Comparison of ENCODE assay signal across 11 cellular contexts in genomic region chr17:60102015-60102631, GRCh38. TPM values are rescaled to one million over a fixed set of nuclear protein-coding genes. Genes with fewer than 3 reads are reported as not detected.
DNase-seq lines count a peak whose midpoint lies in the region; ATAC-seq and TF ChIP-seq lines count a peak whose summit lies in the region.
"Not testable (repeated sequence)": the region's sequence is repeated elsewhere in the genome, so short reads cannot be mapped to it uniquely, and the experiment has no call there.
"Had no signal": no experiment of that assay in that cellular context is flagged by ENCODE, and none has a peak within 500 bp of the region (broad histone marks: within the 10 kb centered on the region; RNA-seq: fewer than 3 reads in every experiment).

No MANE protein-coding gene starts in this region.

- H2BK15ac ChIP-seq in mesenchymal stem cell (ENCODE audit: low read depth, poor library complexity, severe bottlenecking), result not testable (repeated sequence)

- H3K4me3 Mint-ChIP-seq in CD4-positive, CD25-positive, alpha-beta regulatory T cell, result peak overlapping the region in 3 of 4 donors; percentile 73 to 82 (median 79)
- peak overlapping the region; percentile 51 for H3K4me3 Mint-ChIP-seq in activated CD4-positive, alpha-beta T cell treated with anti-CD3 and anti-CD28 coated beads for 36 hours

- not testable (repeated sequence) for H3K79me2 ChIP-seq in fibroblast of lung (ENCODE audit: control insufficient read depth, insufficient read depth, low read length)

- not testable (repeated sequence) for H3K9me3 Mint-ChIP-seq in CD4-positive, CD25-positive, alpha-beta regulatory T cell; activated CD4-positive, alpha-beta T cell treated with anti-CD3 and anti-CD28 coated beads for 36 hours (ENCODE audit: low read depth)

- H3K4me1 ChIP-seq in CD4-positive, CD25-positive, alpha-beta regulatory T cell (ENCODE audit: control insufficient read depth, insufficient read depth, low read length, poor library complexity, severe bottlenecking); fibroblast of lung (ENCODE audit: control insufficient read depth, extremely low read depth, insufficient read depth, low read length); mesenchymal stem cell (ENCODE audit: control insufficient read depth, insufficient read depth, low read depth, low read length); stomach: not testable (repeated sequence)

- not testable (repeated sequence) for H3K27ac ChIP-seq in CD4-positive, CD25-positive, alpha-beta regulatory T cell (ENCODE audit: insufficient read depth, low read length, poor library complexity, severe bottlenecking); mesenchymal stem cell (ENCODE audit: low read length, poor library complexity, severe bottlenecking)
- H3K27ac ChIP-seq in fibroblast of lung (ENCODE audit: insufficient read depth, low read length) (peak overlapping the region; percentile 54), stomach (peak overlapping the region in 1 of 5 donors; percentile 35)

- not testable (repeated sequence) for H3K9ac ChIP-seq in fibroblast of lung (ENCODE audit: insufficient read depth, low read length)
- H3K9ac ChIP-seq in mesenchymal stem cell (ENCODE audit: low read length), result peak overlapping the region; percentile 58

- not testable (repeated sequence) for H3K4ac ChIP-seq in mesenchymal stem cell (ENCODE audit: low read depth in 1 of 2, low read length in 2 of 2)

- TF ChIP-seq POLR2A in stomach (IDR thresholded peaks at IDR 0.05), result not testable (repeated sequence)

- H3K23ac ChIP-seq in mesenchymal stem cell (ENCODE audit: low read length in 2 of 2), result not testable (repeated sequence)

- H3K27me3 ChIP-seq in CD4-positive, CD25-positive, alpha-beta regulatory T cell (ENCODE audit: control insufficient read depth, insufficient read depth, low read length), result peaks cover 22% of the 10 kb centered on the region
- H3K27me3 ChIP-seq in fibroblast of lung (ENCODE audit: control insufficient read depth, insufficient read depth, low read length); mesenchymal stem cell (ENCODE audit: control insufficient read depth in 1 of 2, insufficient read depth in 1 of 2, low read length in 2 of 2): not testable (repeated sequence)
- peaks cover 0 to 12% (median 3%) of the 10 kb centered on the region in 3 donors for H3K27me3 ChIP-seq in stomach

- POLR2A ChIA-PET in activated CD4-positive, alpha-beta T cell treated with anti-CD3 and anti-CD28 coated beads for 36 hours (lab: Charles Lee), result not testable (repeated sequence)

- H4K20me1 ChIP-seq in fibroblast of lung (ENCODE audit: control insufficient read depth, extremely low read depth, insufficient read depth, low read length), result not testable (repeated sequence)

- peaks cover 0 to 11% (median 8%) of the 10 kb centered on the region in 4 donors for H3K4me1 Mint-ChIP-seq in CD4-positive, CD25-positive, alpha-beta regulatory T cell
- H3K4me1 Mint-ChIP-seq in activated CD4-positive, alpha-beta T cell treated with anti-CD3 and anti-CD28 coated beads for 36 hours, result peaks cover 14% of the 10 kb centered on the region

- H2BK120ac ChIP-seq in mesenchymal stem cell (ENCODE audit: low read depth, low read length), result not testable (repeated sequence)

- not testable (repeated sequence) for TF ChIP-seq CTCF in fibroblast of lung (conservative IDR thresholded peaks at IDR 0.05 in 1 of 2, IDR thresholded peaks at IDR 0.05 in 1 of 2; ENCODE audit: low read depth in 1 of 2, low read length in 2 of 2); stomach (IDR thresholded peaks at IDR 0.05)

- CTCF ChIA-PET in activated CD4-positive, alpha-beta T cell treated with anti-CD3 and anti-CD28 coated beads for 36 hours (lab: Charles Lee), result interaction anchor here (0.6 kb wide), 2 partner anchors 344 to 1514 kb away, joined by 3 to 4 read pairs; no protein-coding TSS in a partner anchor

- not testable (repeated sequence) for H3K18ac ChIP-seq in mesenchymal stem cell (ENCODE audit: low read depth in 1 of 2, low read length in 2 of 2)

- H3K27ac Mint-ChIP-seq in CD4-positive, CD25-positive, alpha-beta regulatory T cell; activated CD4-positive, alpha-beta T cell treated with anti-CD3 and anti-CD28 coated beads for 36 hours: not testable (repeated sequence)

- not testable (repeated sequence) for H2BK5ac ChIP-seq in mesenchymal stem cell (ENCODE audit: low read depth, low read length, poor library complexity, severe bottlenecking)

- H3K36me3 ChIP-seq in CD4-positive, CD25-positive, alpha-beta regulatory T cell (ENCODE audit: control insufficient read depth, insufficient read depth, low read length); fibroblast of lung (ENCODE audit: control insufficient read depth, insufficient read depth, low read length); mesenchymal stem cell (ENCODE audit: control insufficient read depth in 1 of 2, insufficient read depth in 2 of 2, low read depth in 1 of 2, low read length in 2 of 2); stomach: not testable (repeated sequence)

- not testable (repeated sequence) for H3K14ac ChIP-seq in mesenchymal stem cell (ENCODE audit: low read length in 2 of 2)

- WGBS in mesenchymal stem cell, result 83% methylated on average over 11 of the region's 11 CpGs
- 35 to 51% (median 38%) methylated on average over 11 of the region's 11 CpGs for WGBS in stomach, 5 donors

- not testable (repeated sequence) for H4K8ac ChIP-seq in mesenchymal stem cell (ENCODE audit: low read length)

- H2AFZ ChIP-seq in fibroblast of lung (ENCODE audit: low read length), result peak overlapping the region; percentile 55
- not testable (repeated sequence) for H2AFZ ChIP-seq in mesenchymal stem cell (ENCODE audit: low read depth, low read length)

- not testable (repeated sequence) for H3K79me1 ChIP-seq in mesenchymal stem cell (replicated peaks; ENCODE audit: low read length, poor library complexity, severe bottlenecking)

- peak overlapping the region; percentile 37 for H3K4me3 ChIP-seq in CD4-positive, CD25-positive, alpha-beta regulatory T cell (ENCODE audit: low read depth, low read length)
- H3K4me3 ChIP-seq in fibroblast of lung (replicated peaks in 1 of 4; ENCODE audit: control extremely low read depth in 1 of 4, insufficient read depth in 1 of 4, low read depth in 3 of 4, low read length in 4 of 4), result peak overlapping the region in 2 of 4 experiments; percentile 27 to 31
- peak overlapping the region in 1 of 2 experiments; percentile 45 for H3K4me3 ChIP-seq in mesenchymal stem cell (ENCODE audit: insufficient read depth in 1 of 2, low read depth in 1 of 2, low read length in 2 of 2)
- H3K4me3 ChIP-seq in stomach, result peak overlapping the region; percentile 14 to 39 (median 31)

- intact Hi-C loops in activated CD4-positive, alpha-beta T cell treated with anti-CD3 and anti-CD28 coated beads for 36 hours (cut with DNase I, micrococcal nuclease), result loop anchor here in 1 of 2 experiments (10.0 kb wide), 1 partner anchor 333 kb away; no protein-coding TSS in a partner anchor
- intact Hi-C loops in stomach (cut with DNase I; ENCODE audit: low total_unique reads), result not testable (repeated sequence)

- H4K91ac ChIP-seq in mesenchymal stem cell (ENCODE audit: low read length), result not testable (repeated sequence)

- H3K4me2 ChIP-seq in fibroblast of lung (ENCODE audit: extremely low read depth, insufficient read depth, low read length), result peak overlapping the region; percentile 58
- not testable (repeated sequence) for H3K4me2 ChIP-seq in mesenchymal stem cell (ENCODE audit: low read length, poor library complexity, severe bottlenecking)

- peaks cover 67% of the 10 kb centered on the region for H3K27me3 Mint-ChIP-seq in CD4-positive, CD25-positive, alpha-beta regulatory T cell
- H3K27me3 Mint-ChIP-seq in activated CD4-positive, alpha-beta T cell treated with anti-CD3 and anti-CD28 coated beads for 36 hours, result peaks cover 21% of the 10 kb centered on the region

- ATAC-seq in CD4-positive, CD25-positive, alpha-beta regulatory T cell (ENCODE audit: low read depth in 2 of 2), result peak; percentile 20 to 44
- ATAC-seq in GM19452 (IDR thresholded peaks at IDR 0.05; ENCODE audit: unreplicated experiment), result peak; percentile 21
- ATAC-seq in activated CD4-positive, alpha-beta T cell treated with anti-CD3 and anti-CD28 coated beads for 36 hours, result not testable (repeated sequence)

- not testable (repeated sequence) for H2BK12ac ChIP-seq in mesenchymal stem cell (ENCODE audit: low read length in 2 of 2)

- H2AK5ac ChIP-seq in mesenchymal stem cell (ENCODE audit: low read length, severe bottlenecking), result not testable (repeated sequence)

- H3K9me3 ChIP-seq in CD4-positive, CD25-positive, alpha-beta regulatory T cell (ENCODE audit: control insufficient read depth in 2 of 2, low read length in 2 of 2); fibroblast of lung (ENCODE audit: control insufficient read depth, insufficient read depth, low read depth, low read length); mesenchymal stem cell (ENCODE audit: control insufficient read depth, low read length); stomach: not testable (repeated sequence)

- not testable (repeated sequence) for DNase-seq in CD4-positive, CD25-positive, alpha-beta regulatory T cell; activated CD4-positive, alpha-beta T cell treated with anti-CD3 and anti-CD28 coated beads for 36 hours; fibroblast of lung (ENCODE audit: low read depth in 2 of 2); mesenchymal stem cell; stomach
- DNase-seq in NCI-H2227 treated with DMSO at 0.1 percent for 48 hours (lab: John Stamatoyannopoulos, UW), result peak; percentile 12
- DNase-seq in amniotic epithelial cell (ENCODE audit: low read depth), result peak; percentile 27

- TF ChIP-seq EP300 in stomach (IDR thresholded peaks at IDR 0.05), result not testable (repeated sequence)

- not testable (repeated sequence) for H3K36me3 Mint-ChIP-seq in CD4-positive, CD25-positive, alpha-beta regulatory T cell; activated CD4-positive, alpha-beta T cell treated with anti-CD3 and anti-CD28 coated beads for 36 hours (ENCODE audit: low read depth)

RNA-seq across cellular contexts. Expression of gene HEATR6, which starts 23.4 kb away (rescaled TPM):
- 17.0 TPM for total RNA-seq in CD4-positive, CD25-positive, alpha-beta regulatory T cell
- 10 to 100 TPM in 2 of 4 donors, 1 to 10 TPM in 2; 7.8 to 12.3 (median 9.3) TPM for polyA plus RNA-seq in CD4-positive, CD25-positive, alpha-beta regulatory T cell
- 10 to 100 TPM; 25.4 to 26.8 TPM for total RNA-seq in activated CD4-positive, alpha-beta T cell treated with anti-CD3 and anti-CD28 coated beads for 36 hours
- total RNA-seq in fibroblast of lung (15.4 and 20.3 TPM in 2 replicates), stomach (10 to 100 TPM in 3 of 5 donors, 1 to 10 TPM in 2; 4.1 to 58.2 (median 11.7) TPM)
- polyA plus RNA-seq in fibroblast of lung (16.6 and 17.8 TPM in 2 replicates), stomach (1 to 10 TPM; 2.1 to 7.6 (median 2.7) TPM)
- 9.2 and 10.9 TPM in 2 replicates for polyA plus RNA-seq in fibroblast of lung (2012)
- 13.0 and 42.6 TPM in 2 replicates for polyA minus RNA-seq in fibroblast of lung (ENCODE audit: low replicate concordance)
- 9.4 TPM for polyA plus RNA-seq in mesenchymal stem cell (2013, experiment 1 of 2)
- 9.5 TPM for polyA plus RNA-seq in mesenchymal stem cell (2013, experiment 2 of 2)

RNA-seq across cellular contexts. Expression of gene CA4, which starts 47.6 kb away (rescaled TPM):
- total RNA-seq in CD4-positive, CD25-positive, alpha-beta regulatory T cell, result not detected
- not detected for polyA plus RNA-seq in CD4-positive, CD25-positive, alpha-beta regulatory T cell
- total RNA-seq in activated CD4-positive, alpha-beta T cell treated with anti-CD3 and anti-CD28 coated beads for 36 hours, result not detected
- total RNA-seq in fibroblast of lung (under 0.01 TPM in 1 of 2 replicates, not detected in the other), stomach (10 to 100 TPM in 1 of 5 donors, under 1 TPM in 1, not detected in 3; 0.92 to 30.1 TPM)
- polyA plus RNA-seq in fibroblast of lung (not detected in 2 replicates), stomach (1 to 10 TPM in 2 of 3 donors, under 1 TPM in 1; 0.87 to 4.7 (median 3.0) TPM)
- polyA plus RNA-seq in fibroblast of lung (2012), result not detected in 2 replicates
- polyA minus RNA-seq in fibroblast of lung (ENCODE audit: low replicate concordance), result not detected in 2 replicates
- polyA plus RNA-seq in mesenchymal stem cell (2013, experiment 1 of 2), result not detected
- not detected for polyA plus RNA-seq in mesenchymal stem cell (2013, experiment 2 of 2)
- total RNA-seq: activated naive CD4-positive, alpha-beta T cell treated with anti-CD3 and anti-CD28 coated beads, Interleukin-2, amount 50 U/mL, for 72 hours; LHCN-M2; SJCRH30 had no signal
